In the genomic region with DNA sequence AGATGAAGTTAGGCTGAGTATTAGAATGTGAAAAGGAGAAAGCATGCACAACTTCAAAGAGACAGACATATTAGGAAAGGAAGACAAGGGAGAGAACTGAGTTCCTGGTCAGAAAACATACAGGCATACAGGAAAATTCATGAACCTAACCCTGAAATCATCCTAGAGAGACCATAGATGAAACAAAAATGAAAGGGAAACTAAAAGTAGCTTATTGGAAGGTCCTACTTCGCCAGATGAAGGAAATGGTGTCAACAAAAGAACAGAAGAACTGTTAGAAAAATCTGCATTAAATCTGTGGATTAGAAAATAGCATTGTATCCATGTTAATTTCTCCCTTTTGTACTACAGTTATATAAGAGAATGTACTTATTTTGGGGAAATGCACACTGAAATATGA, we compare ENCODE assay signal across 13 cellular contexts.
A peak's percentile ranks its signal among the peaks of the same experiment; 100 is the strongest.
DNase-seq lines count a peak whose midpoint lies in the region; ATAC-seq and TF ChIP-seq lines count a peak whose summit lies in the region.
"Had no signal": no experiment of that assay in that cellular context is flagged by ENCODE, and none has a peak within 500 bp of the region (broad histone marks: within the 10 kb centered on the region; RNA-seq: fewer than 3 reads in every experiment).

No MANE protein-coding gene starts in this region.

- no peaks in the 10 kb centered on the region; the same call in 1 of the 2 replicates for H3K4me1 ChIP-seq in OCI-LY3 (ENCODE audit: low read length)
- H3K4me1 ChIP-seq: lower lobe of right lung had no signal

- H3K27ac Mint-ChIP-seq in naive B cell = peak overlapping the region in 1 of 6 donors; percentile 32

- H2AFZ ChIP-seq in OCI-LY3 (ENCODE audit: low read depth, low read length) = peak overlapping the region; percentile 88

- ATAC-seq in GM21723 (IDR thresholded peaks at IDR 0.05; ENCODE audit: unreplicated experiment) (peak; percentile 70), naive B cell (ENCODE audit: low read depth in 2 of 2) (no peak)
- ATAC-seq: lower lobe of right lung had no signal

- H3K9me3 Mint-ChIP-seq in naive B cell = no peaks in the 10 kb centered on the region

- H3K36me3 Mint-ChIP-seq in naive B cell = peaks cover 0 to 6% of the 10 kb centered on the region in 2 donors

- H3K27me3 Mint-ChIP-seq in naive B cell = no peaks in the 10 kb centered on the region

- H3K36me3 ChIP-seq in OCI-LY3 (replicated peaks; ENCODE audit: low read depth, low read length) = no peaks in the 10 kb centered on the region
- H3K36me3 ChIP-seq: lower lobe of right lung had no signal

- 0 out of 2 replicates have a peak overlapping the region, but pooled peaks have one; percentile 2 for H3K9ac ChIP-seq in OCI-LY3 (ENCODE audit: low read length)

- H4K20me1 ChIP-seq in OCI-LY3 (ENCODE audit: insufficient read depth, low read length) = no peaks in the 10 kb centered on the region

- peak overlapping the region; percentile 7 to 63 (median 52) for H3K4me3 Mint-ChIP-seq in naive B cell

- peaks cover 7 to 12% (median 8%) of the 10 kb centered on the region in 3 donors for H3K4me1 Mint-ChIP-seq in naive B cell

- no peak overlapping the region for H3K27ac ChIP-seq in OCI-LY3 (ENCODE audit: low read length)
- H3K27ac ChIP-seq: 22Rv1, lower lobe of right lung, VCaP had no signal

- DNase-seq in NOMO-1 treated with DMSO at 0.1 percent for 48 hours (lab: John Stamatoyannopoulos, UW; ENCODE audit: unreplicated experiment) (peak; percentile 24), NOMO-1 treated with dmso at 0.1 percent for 144 hours (lab: John Stamatoyannopoulos, UW; ENCODE audit: unreplicated experiment) (no peak), naive B cell (no peak), DMS 273 (lab: John Stamatoyannopoulos, UW; ENCODE audit: unreplicated experiment) (no peak), AG08396 (ENCODE audit: low spot score) (no peak), NCI-H82 treated with DMSO at 0.1 percent for 48 hours (lab: John Stamatoyannopoulos, UW; ENCODE audit: unreplicated experiment) (no peak)
- DNase-seq: dermis blood vessel endothelial cell, lower lobe of right lung, NCI-H1105 had no signal

- H3K4me3 ChIP-seq in OCI-LY3 (ENCODE audit: low read length) = peak overlapping the region; percentile 52
- H3K4me3 ChIP-seq: lower lobe of right lung had no signal

- H3K79me2 ChIP-seq in OCI-LY3 (ENCODE audit: low read length) = no peaks in the 10 kb centered on the region

- H3K4me2 ChIP-seq in OCI-LY3 (ENCODE audit: low read length) = peak overlapping the region; percentile 44

- H3K27me3 ChIP-seq in OCI-LY3 (ENCODE audit: low read depth, low read length) = no peaks in the 10 kb centered on the region

- no peaks in the 10 kb centered on the region for H3K9me3 ChIP-seq in OCI-LY3 (ENCODE audit: insufficient read depth, low read length)
- H3K9me3 ChIP-seq: lower lobe of right lung had no signal

- TF ChIP-seq CTCF in OCI-LY3 (IDR thresholded peaks at IDR 0.05; ENCODE audit: low read depth, low read length) = no peak
